18 cellular contexts compared by ENCODE assay signal in the genomic region with DNA sequence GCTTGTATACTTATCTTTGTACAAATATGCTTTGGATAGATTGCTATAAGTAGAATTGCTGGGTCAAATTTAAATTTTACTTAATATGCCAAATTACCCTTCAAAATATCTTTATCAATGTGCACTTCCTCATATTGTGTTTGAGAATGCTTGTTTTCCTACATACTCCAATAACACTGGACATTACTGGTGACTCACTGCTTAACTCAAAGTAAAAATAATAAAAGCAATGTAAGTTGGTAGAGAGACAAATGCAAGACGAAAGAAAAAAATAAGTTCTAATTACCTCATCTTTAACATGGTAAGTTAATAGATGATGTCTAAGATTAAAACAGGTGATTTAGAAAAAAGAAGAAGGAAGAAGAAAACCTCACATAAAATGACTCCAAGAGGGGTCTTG. TPM values are rescaled to one million over a fixed set of nuclear protein-coding genes. Genes with fewer than 3 reads are reported as not detected.
A peak's percentile ranks its signal among the peaks of the same experiment; 100 is the strongest.
DNase-seq lines count a peak whose midpoint lies in the region; FAIRE-seq and TF ChIP-seq lines count a peak whose summit lies in the region.
"Had no signal": no experiment of that assay in that cellular context is flagged by ENCODE, and none has a peak within 500 bp of the region (broad histone marks: within the 10 kb centered on the region; RNA-seq: fewer than 3 reads in every experiment).

No MANE protein-coding gene starts in this region.

- H3K36me3 ChIP-seq in bronchial epithelial cell (ENCODE audit: control insufficient read depth, insufficient read depth, low read length): no peaks in the 10 kb centered on the region
- H3K36me3 ChIP-seq in skeletal muscle satellite cell (ENCODE audit: insufficient read depth, low read length): no peaks in the 10 kb centered on the region
- H3K36me3 ChIP-seq: BLaER1 had no signal

- FAIRE-seq in bronchial epithelial cell (lab: Jason Lieb, UNC) (no peak), D721Med (lab: Jason Lieb, UNC) (no peak)
- FAIRE-seq: GM12892, K562 had no signal

- H3K4me2 ChIP-seq in skeletal muscle satellite cell (ENCODE audit: low read length): peak overlapping the region; percentile 12
- H3K4me2 ChIP-seq: BLaER1 had no signal

- H3K27me3 ChIP-seq in bronchial epithelial cell (ENCODE audit: control insufficient read depth, insufficient read depth, low read length): no peaks in the 10 kb centered on the region
- H3K27me3 ChIP-seq in skeletal muscle satellite cell (ENCODE audit: control insufficient read depth, insufficient read depth, low read length): no peaks in the 10 kb centered on the region
- H3K27me3 ChIP-seq: BLaER1 had no signal

- peaks cover 18% of the 10 kb centered on the region for H3K4me1 ChIP-seq in skeletal muscle satellite cell (ENCODE audit: control insufficient read depth, insufficient read depth, low read length)
- H3K4me1 ChIP-seq: BLaER1 had no signal

- no peaks in the 10 kb centered on the region for H3K9me3 ChIP-seq in skeletal muscle satellite cell (replicated peaks; ENCODE audit: low read length)
- H3K9me3 ChIP-seq: BLaER1 had no signal

- H3K9ac ChIP-seq in skeletal muscle satellite cell (ENCODE audit: low read depth, low read length): no peak overlapping the region
- H3K9ac ChIP-seq: BLaER1 had no signal

- DNase-seq in DMS53 (lab: John Stamatoyannopoulos, UW): peak; percentile 36
- no peak for DNase-seq in DMS53 treated with DMSO at 0.1 percent for 48 hours (lab: John Stamatoyannopoulos, UW; ENCODE audit: unreplicated experiment)
- peak; percentile 21 for DNase-seq in bronchial epithelial cell (ENCODE audit: low read depth)
- peak; percentile 73 for DNase-seq in glomerular endothelial cell (ENCODE audit: extremely low read depth, low read depth, low spot score)
- DNase-seq in D721Med (ENCODE audit: insufficient read length, low spot score): no peak
- no peak for DNase-seq in SHP77 (lab: John Stamatoyannopoulos, UW)
- DNase-seq in DMS79 (lab: John Stamatoyannopoulos, UW): no peak
- DNase-seq: DMS 273 treated with DMSO at 0.1 percent for 48 hours, GOT3, NCI-H1092, NCI-H1694, NCI-H446, PC-9 had no signal

- TF ChIP-seq CTCF in bronchial epithelial cell (IDR thresholded peaks at IDR 0.05; ENCODE audit: insufficient read depth, low read length, severe bottlenecking) (no peak), D721Med (IDR thresholded peaks at IDR 0.05; ENCODE audit: insufficient read depth, missing control alignments) (no peak)

- no peak overlapping the region for H3K4me3 ChIP-seq in bronchial epithelial cell (ENCODE audit: low read depth, low read length)
- no peak overlapping the region for H3K4me3 ChIP-seq in skeletal muscle satellite cell (ENCODE audit: low read length)
- H3K4me3 ChIP-seq: BLaER1, K562, PC-9, SK-N-MC had no signal

RNA-seq across cellular contexts. Expression of gene SH3GLB1, which starts 7.9 kb away (rescaled TPM):
- total RNA-seq in bronchial epithelial cell (21.3 and 31.2 TPM in 2 replicates), glomerular endothelial cell (62.7 and 94.6 TPM in 2 replicates)
- total RNA-seq in skeletal muscle satellite cell (2012; rRNA removed): 38.2 and 44.1 TPM in 2 replicates

Comparison
In these comparisons a context has a peak if more than half of its experiments do, and no peak if none do; other contexts are left out.
1. DNase-seq: peak in DMS53 (single experiment), bronchial epithelial cell (single experiment) and glomerular endothelial cell (single experiment); none in DMS53 treated with DMSO at 0.1 percent for 48 hours (single experiment), D721Med (single experiment), SHP77 (0 of 2) and DMS79 (single experiment).